26 cellular contexts compared by ENCODE assay signal in genomic region chr13:110028838-110029621, GRCh38.
"Had no signal": no experiment of that assay in that cellular context is flagged by ENCODE, and none has a peak within 500 bp of the region (broad histone marks: within the 10 kb centered on the region; RNA-seq: fewer than 3 reads in every experiment).

No MANE protein-coding gene starts in this region.

- H3K27me3 Mint-ChIP-seq: naive B cell; stimulated activated memory B cell treated with anti-CD40 and anti-IgM and Interleukin-4, amounts not matched to agents 10 μg/mL and 1 μg/mL and 100 μg/mL, for 72 hours; stimulated activated naive CD8-positive, alpha-beta T cell treated with anti-CD3 and anti-CD28 coated beads, Interleukin-15, amount 100 ng/mL, for 72 hours had no signal

- ATAC-seq: natural killer cell; right lobe of liver; stimulated activated memory B cell treated with anti-CD40 and anti-IgM and Interleukin-4, amounts not matched to agents 10 μg/mL and 1 μg/mL and 100 μg/mL, for 72 hours; stimulated activated naive CD8-positive, alpha-beta T cell treated with anti-CD3 and anti-CD28 coated beads, Interleukin-15, amount 100 ng/mL, for 72 hours had no signal

- H3K9me3 Mint-ChIP-seq: mesothelial cell of epicardium; naive B cell; natural killer cell; neural progenitor cell; stimulated activated memory B cell treated with anti-CD40 and anti-IgM and Interleukin-4, amounts not matched to agents 10 μg/mL and 1 μg/mL and 100 μg/mL, for 72 hours; stimulated activated naive CD8-positive, alpha-beta T cell treated with anti-CD3 and anti-CD28 coated beads, Interleukin-15, amount 100 ng/mL, for 72 hours; type B pancreatic cell had no signal

- H3K27ac ChIP-seq: left ventricle myocardium inferior, neural progenitor cell, neutrophil, ovary, right atrium auricular region, right lobe of liver, tibial nerve, uterus had no signal

- DNase-seq: islet precursor cell; left ventricle myocardium inferior; mesendoderm; naive B cell; natural killer cell; nephron progenitor cell; occipital lobe; ovary; right lobe of liver; stimulated activated CD4-positive, alpha-beta T cell treated with anti-CD3 and anti-CD28 coated beads, Interleukin-1b, Interleukin-23, amount 100 ng/mL, for 48 hours; stimulated activated CD4-positive, alpha-beta T cell treated with anti-CD3 and anti-CD28 coated beads, Interleukin-2, amount 100 ng/mL, for 48 hours; stimulated activated CD4-positive, alpha-beta T cell treated with anti-CD3 and anti-CD28 coated beads, Interleukin-4, amount 100 ng/mL, for 4 hours; stimulated activated CD8-positive, alpha-beta memory T cell treated with anti-CD3 and anti-CD28 coated beads, Interleukin-4, amount 100 ng/mL, for 48 hours; stimulated activated naive CD4-positive, alpha-beta T cell treated with Interleukin-2 at 50 U/mL for 16 hours; stimulated activated naive CD8-positive, alpha-beta T cell treated with anti-CD3 and anti-CD28 coated beads, Interleukin-15, amount 100 ng/mL, for 72 hours; substantia nigra; uterus had no signal

- H2AFZ ChIP-seq: neural progenitor cell had no signal

- H3K27me3 ChIP-seq: neural progenitor cell, neutrophil, ovary, right atrium auricular region, right lobe of liver, tibial nerve, uterus had no signal

- H3K9ac ChIP-seq: neural progenitor cell had no signal

- H3K9me3 ChIP-seq: left ventricle myocardium inferior, neutrophil, ovary, right atrium auricular region, right lobe of liver, tibial nerve, uterus had no signal

- H3K4me2 ChIP-seq: neural progenitor cell, smooth muscle cell had no signal

- H3K4me3 Mint-ChIP-seq: mesothelial cell of epicardium; naive B cell; natural killer cell; nephron progenitor cell; neural progenitor cell; stimulated activated memory B cell treated with anti-CD40 and anti-IgM and Interleukin-4, amounts not matched to agents 10 μg/mL and 1 μg/mL and 100 μg/mL, for 72 hours; stimulated activated naive CD8-positive, alpha-beta T cell treated with anti-CD3 and anti-CD28 coated beads, Interleukin-15, amount 100 ng/mL, for 72 hours; type B pancreatic cell had no signal

- H3K4me1 Mint-ChIP-seq: mesothelial cell of epicardium; natural killer cell; stimulated activated memory B cell treated with anti-CD40 and anti-IgM and Interleukin-4, amounts not matched to agents 10 μg/mL and 1 μg/mL and 100 μg/mL, for 72 hours; stimulated activated naive CD8-positive, alpha-beta T cell treated with anti-CD3 and anti-CD28 coated beads, Interleukin-15, amount 100 ng/mL, for 72 hours had no signal

- H3K27ac Mint-ChIP-seq: mesothelial cell of epicardium; natural killer cell; nephron progenitor cell; neural progenitor cell; progenitor cell of endocrine pancreas; stimulated activated memory B cell treated with anti-CD40 and anti-IgM and Interleukin-4, amounts not matched to agents 10 μg/mL and 1 μg/mL and 100 μg/mL, for 72 hours; stimulated activated naive CD8-positive, alpha-beta T cell treated with anti-CD3 and anti-CD28 coated beads, Interleukin-15, amount 100 ng/mL, for 72 hours; type B pancreatic cell had no signal

- H3K36me3 Mint-ChIP-seq: mesothelial cell of epicardium; naive B cell; natural killer cell; neural progenitor cell; stimulated activated memory B cell treated with anti-CD40 and anti-IgM and Interleukin-4, amounts not matched to agents 10 μg/mL and 1 μg/mL and 100 μg/mL, for 72 hours; type B pancreatic cell had no signal

- H3K4me1 ChIP-seq: right lobe of liver, uterus had no signal
